8 cellular contexts compared by ENCODE assay signal in genomic region chr4:16897991-16898827, GRCh38. TPM values are rescaled to one million over a fixed set of nuclear protein-coding genes. Genes with fewer than 3 reads are reported as not detected.
A peak's percentile ranks its signal among the peaks of the same experiment; 100 is the strongest.
DNase-seq lines count a peak whose midpoint lies in the region; ATAC-seq and TF ChIP-seq lines count a peak whose summit lies in the region.

Gene LDB2 (minus strand): TSS chr4:16898645.

- no peaks in the 10 kb centered on the region for H3K4me1 ChIP-seq in muscle layer of colon (ENCODE audit: insufficient read depth, low read length)
- peaks cover 4% of the 10 kb centered on the region for H3K4me1 ChIP-seq in upper lobe of right lung

- H3K27ac ChIP-seq in muscle layer of colon (ENCODE audit: low read depth, low read length) (peak within 1 kb of the TSS; percentile 52), upper lobe of right lung (peak within 1 kb of the TSS; percentile 67)

- no peaks in the 10 kb centered on the region for H3K36me3 ChIP-seq in muscle layer of colon (ENCODE audit: insufficient read depth, low read length)
- H3K36me3 ChIP-seq in upper lobe of right lung = no peaks in the 10 kb centered on the region

- peak within 1 kb of the TSS; percentile 63 for H3K4me3 ChIP-seq in fibroblast of pulmonary artery (replicated peaks; ENCODE audit: low read depth, low read length)
- H3K4me3 ChIP-seq in muscle layer of colon (ENCODE audit: low read depth in 1 of 2, low read length in 2 of 2) = peak within 1 kb of the TSS; percentile 58 to 89
- peak within 1 kb of the TSS; percentile 49 for H3K4me3 ChIP-seq in upper lobe of right lung

- ATAC-seq in upper lobe of right lung = peak; percentile 86

- TF ChIP-seq CTCF in fibroblast of pulmonary artery (IDR thresholded peaks at IDR 0.05; ENCODE audit: low read length, missing control alignments) (no peak), upper lobe of right lung (IDR thresholded peaks at IDR 0.05) (no peak)

- peaks cover 12% of the 10 kb centered on the region for H3K4me1 Mint-ChIP-seq in T-helper 2 cell treated with Interferon-gamma antibody and Interleukin-4, amounts not matched to agents 5 μg/mL and 100 μg/mL, for 36 hours (ENCODE audit: low read depth)

- H3K9me3 Mint-ChIP-seq in T-helper 2 cell treated with Interferon-gamma antibody and Interleukin-4, amounts not matched to agents 5 μg/mL and 100 μg/mL, for 36 hours = no peaks in the 10 kb centered on the region

- DNase-seq in T-helper 2 cell treated with Interferon-gamma antibody and Interleukin-4, amounts not matched to agents 5 μg/mL and 100 μg/mL, for 36 hours (ENCODE audit: low spot score) = no peak
- DNase-seq in T-helper 2 cell = no peak
- peak; percentile 86 for DNase-seq in fibroblast of pulmonary artery (ENCODE audit: low read depth)
- peak; percentile 68 for DNase-seq in upper lobe of right lung
- no peak for DNase-seq in stimulated activated CD4-positive, alpha-beta T cell treated with anti-CD3 and anti-CD28 coated beads, Interleukin-4, amount 100 ng/mL, for 4 hours
- no peak for DNase-seq in NCI-H2196 (lab: John Stamatoyannopoulos, UW; ENCODE audit: unreplicated experiment)
- no peak for DNase-seq in GM19238 (ENCODE audit: insufficient read length, low spot score)

- H3K36me3 Mint-ChIP-seq in T-helper 2 cell treated with Interferon-gamma antibody and Interleukin-4, amounts not matched to agents 5 μg/mL and 100 μg/mL, for 36 hours (ENCODE audit: low read depth) = no peaks in the 10 kb centered on the region

- peaks cover 22% of the 10 kb centered on the region for H3K27me3 Mint-ChIP-seq in T-helper 2 cell treated with Interferon-gamma antibody and Interleukin-4, amounts not matched to agents 5 μg/mL and 100 μg/mL, for 36 hours (ENCODE audit: low read depth)

- H3K9ac ChIP-seq in muscle layer of colon (ENCODE audit: low read length) = peak within 1 kb of the TSS; percentile 27

- H3K27ac Mint-ChIP-seq in T-helper 2 cell treated with Interferon-gamma antibody and Interleukin-4, amounts not matched to agents 5 μg/mL and 100 μg/mL, for 36 hours = no peak within 1 kb of the TSS

- intact Hi-C loops in upper lobe of right lung (cut with DNase I) = no loop called here

- no peaks in the 10 kb centered on the region for H3K9me3 ChIP-seq in muscle layer of colon (ENCODE audit: low read length)
- no peaks in the 10 kb centered on the region for H3K9me3 ChIP-seq in upper lobe of right lung

- no peaks in the 10 kb centered on the region for H3K27me3 ChIP-seq in muscle layer of colon (ENCODE audit: control insufficient read depth in 1 of 2, insufficient read depth in 2 of 2, low read length in 2 of 2)
- no peaks in the 10 kb centered on the region for H3K27me3 ChIP-seq in upper lobe of right lung

- H3K4me3 Mint-ChIP-seq in T-helper 2 cell treated with Interferon-gamma antibody and Interleukin-4, amounts not matched to agents 5 μg/mL and 100 μg/mL, for 36 hours = peak within 1 kb of the TSS; percentile 36

RNA-seq across cellular contexts. Expression of gene LDB2, which starts in this region (rescaled TPM):
- total RNA-seq in upper lobe of right lung = 139 TPM

Comparison
In these comparisons a context has a peak if more than half of its experiments do, and no peak if none do; other contexts are left out.
1. DNase-seq: peak in fibroblast of pulmonary artery (single experiment) and upper lobe of right lung (single experiment); none in T-helper 2 cell treated with Interferon-gamma antibody and Interleukin-4, amounts not matched to agents 5 μg/mL and 100 μg/mL, for 36 hours (single experiment), T-helper 2 cell (0 of 5), stimulated activated CD4-positive, alpha-beta T cell treated with anti-CD3 and anti-CD28 coated beads, Interleukin-4, amount 100 ng/mL, for 4 hours (0 of 2), NCI-H2196 (single experiment) and GM19238 (single experiment).
2. Peak in every context shown above with its lines, with median percentiles within 50 percentile points of each other: H3K4me3 ChIP-seq.